Comparison of ENCODE assay signal across 1 cellular context in genomic region chr10:77613476-77614130, GRCh38.
TF ChIP-seq lines count a peak whose summit lies in the region.

No MANE protein-coding gene starts in this region.

TF ChIP-seq in GM12878, 131 proteins besides CTCF, POLR2A, EP300 and RAD21 (continued from another document):
- TF ChIP-seq ATF2 (IDR thresholded peaks at IDR 0.05; ENCODE audit: low read length), result no peak
